In the genomic region with DNA sequence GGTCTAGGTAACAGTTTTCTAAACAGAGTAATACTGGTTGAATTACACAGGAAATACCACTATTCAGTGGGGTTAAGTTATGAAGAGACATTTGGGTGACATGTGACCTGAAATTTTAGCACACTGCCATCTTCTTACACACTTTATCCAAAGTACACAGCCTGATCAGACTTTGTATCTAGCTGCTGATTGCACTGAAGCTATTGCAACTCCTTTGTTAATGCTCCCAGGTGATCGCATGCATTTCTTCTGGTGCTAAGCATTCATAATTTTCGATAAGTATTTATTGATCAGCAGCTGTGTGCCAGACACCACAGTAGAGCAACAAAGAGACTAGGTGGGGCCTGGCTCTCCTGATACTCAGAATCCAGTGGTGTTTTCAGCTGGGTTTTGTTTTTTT, we compare ENCODE assay signal across 5 cellular contexts.
"Had no signal": no experiment of that assay in that cellular context is flagged by ENCODE, and none has a peak within 500 bp of the region (broad histone marks: within the 10 kb centered on the region; RNA-seq: fewer than 3 reads in every experiment).

No MANE protein-coding gene starts in this region.

- ATAC-seq: GM23338 had no signal

- H3K27me3 Mint-ChIP-seq: IgD-negative memory B cell had no signal

- H3K9me3 Mint-ChIP-seq: GM23338, H9, IgD-negative memory B cell had no signal

- DNase-seq: H9, HCEC 1CT, KBM-7 had no signal

- H3K27ac Mint-ChIP-seq: GM23338, H9, IgD-negative memory B cell had no signal

- H3K36me3 Mint-ChIP-seq: IgD-negative memory B cell had no signal

- H3K4me3 Mint-ChIP-seq: GM23338, H9, IgD-negative memory B cell had no signal

- H3K4me1 Mint-ChIP-seq: H9, IgD-negative memory B cell had no signal
